Comparison of ENCODE assay signal across 36 cellular contexts in the genomic region with DNA sequence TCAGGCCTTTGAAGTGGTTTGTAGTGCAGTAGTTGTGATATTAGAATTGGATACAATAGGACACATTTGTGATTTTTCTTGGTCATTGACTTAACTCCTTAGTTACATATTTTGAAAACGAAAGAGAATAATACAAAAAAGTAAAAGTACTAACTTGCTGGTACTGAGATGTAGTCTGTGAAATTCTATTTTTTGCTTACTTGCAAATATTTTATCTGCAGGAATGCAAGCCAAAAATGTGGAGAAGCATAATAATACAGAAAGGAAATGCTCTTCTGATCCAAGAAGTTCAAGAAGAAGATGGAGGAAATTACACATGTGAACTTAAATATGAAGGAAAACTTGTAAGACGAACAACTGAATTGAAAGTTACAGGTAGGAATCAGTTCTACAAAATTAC. TPM values are rescaled to one million over a fixed set of nuclear protein-coding genes. Genes with fewer than 3 reads are reported as not detected.
"Had no signal": no experiment of that assay in that cellular context is flagged by ENCODE, and none has a peak within 500 bp of the region (broad histone marks: within the 10 kb centered on the region; RNA-seq: fewer than 3 reads in every experiment).

No MANE protein-coding gene starts in this region.

- DNase-seq: naive thymus-derived CD8-positive, alpha-beta T cell; occipital lobe; ovary; posterior cingulate gyrus; psoas muscle; right cardiac atrium; spleen; stimulated activated CD4-positive, alpha-beta T cell treated with anti-CD3 and anti-CD28 coated beads, Interleukin-12 subunit alpha, Interleukin-12 subunit beta, amount 100 ng/mL, for 4 hours; stimulated activated CD4-positive, alpha-beta T cell treated with anti-CD3 and anti-CD28 coated beads, Interleukin-1b, Interleukin-23, amount 100 ng/mL, for 48 hours; stimulated activated CD4-positive, alpha-beta T cell treated with anti-CD3 and anti-CD28 coated beads, Interleukin-4, amount 100 ng/mL, for 1 hour; stimulated activated CD4-positive, alpha-beta T cell treated with anti-CD3 and anti-CD28 coated beads, Interleukin-4, amount 100 ng/mL, for 4 hours; stimulated activated CD8-positive, alpha-beta memory T cell treated with anti-CD3 and anti-CD28 coated beads, Interleukin-4, amount 100 ng/mL, for 48 hours; stimulated activated naive CD4-positive, alpha-beta T cell; stimulated activated naive CD8-positive, alpha-beta T cell treated with anti-CD3 and anti-CD28 coated beads, Interleukin-15, amount 100 ng/mL, for 72 hours; stimulated activated naive CD8-positive, alpha-beta T cell treated with anti-CD3 and anti-CD28 coated beads, Interleukin-15, Interleukin-2, amounts not matched to agents 100 U/mL and 50 U/mL, for 24 hours; substantia nigra; testis; tibial artery; transverse colon; upper lobe of right lung; uterus had no signal

- H3K4me1 ChIP-seq: neural progenitor cell, parathyroid adenoma, psoas muscle, spleen, suprapubic skin, testis, tibial artery, transverse colon, upper lobe of right lung, uterus had no signal

- H3K4me3 ChIP-seq: neural progenitor cell, ovary, psoas muscle, skin epidermis, smooth muscle cell, spleen, suprapubic skin, testis, tibial artery, transverse colon, upper lobe of right lung, uterus had no signal

- H3K4me1 Mint-ChIP-seq: naive thymus-derived CD8-positive, alpha-beta T cell; stimulated activated memory B cell treated with anti-CD40 and anti-IgM and Interleukin-4, amounts not matched to agents 10 μg/mL and 1 μg/mL and 100 μg/mL, for 72 hours; stimulated activated naive CD8-positive, alpha-beta T cell treated with anti-CD3 and anti-CD28 coated beads, Interleukin-15, amount 100 ng/mL, for 72 hours had no signal

- H3K9me3 Mint-ChIP-seq: natural killer cell treated with Interleukin-12 subunit alpha and Interleukin-12 subunit beta and Interleukin-15 and Interleukin-18, amount 100 ng/mL, for 72 hours; neural progenitor cell; stimulated activated memory B cell treated with anti-CD40 and anti-IgM and Interleukin-4, amounts not matched to agents 10 μg/mL and 1 μg/mL and 100 μg/mL, for 72 hours; stimulated activated naive CD8-positive, alpha-beta T cell treated with anti-CD3 and anti-CD28 coated beads, Interleukin-15, amount 100 ng/mL, for 72 hours; type B pancreatic cell had no signal

- H2AFZ ChIP-seq: neural progenitor cell, parathyroid adenoma had no signal

- H3K9me3 ChIP-seq: ovary, psoas muscle, spleen, suprapubic skin, testis, tibial artery, transverse colon, upper lobe of right lung, uterus had no signal

- H3K27ac ChIP-seq: neural progenitor cell, ovary, parathyroid adenoma, psoas muscle, skin epidermis, spleen, suprapubic skin, testis, tibial artery, transverse colon, upper lobe of right lung, uterus had no signal

- H3K36me3 Mint-ChIP-seq: naive thymus-derived CD8-positive, alpha-beta T cell; natural killer cell treated with Interleukin-12 subunit alpha and Interleukin-12 subunit beta and Interleukin-15 and Interleukin-18, amount 100 ng/mL, for 72 hours; neural progenitor cell; stimulated activated memory B cell treated with anti-CD40 and anti-IgM and Interleukin-4, amounts not matched to agents 10 μg/mL and 1 μg/mL and 100 μg/mL, for 72 hours; type B pancreatic cell had no signal

- H3K36me3 ChIP-seq: neural progenitor cell, ovary, spleen, suprapubic skin, tibial artery, transverse colon, upper lobe of right lung, uterus had no signal

- H3K27me3 ChIP-seq: neural progenitor cell, ovary, spleen, suprapubic skin, testis, tibial artery, transverse colon, upper lobe of right lung, uterus had no signal

- H3K4me3 Mint-ChIP-seq: naive thymus-derived CD8-positive, alpha-beta T cell; natural killer cell treated with Interleukin-12 subunit alpha and Interleukin-12 subunit beta and Interleukin-15 and Interleukin-18, amount 100 ng/mL, for 72 hours; neural progenitor cell; stimulated activated memory B cell treated with anti-CD40 and anti-IgM and Interleukin-4, amounts not matched to agents 10 μg/mL and 1 μg/mL and 100 μg/mL, for 72 hours; stimulated activated naive CD8-positive, alpha-beta T cell treated with anti-CD3 and anti-CD28 coated beads, Interleukin-15, amount 100 ng/mL, for 72 hours; type B pancreatic cell had no signal

- H3K9ac ChIP-seq: neural progenitor cell, parathyroid adenoma had no signal

- ATAC-seq: naive thymus-derived CD8-positive, alpha-beta T cell; natural killer cell treated with Interleukin-12 subunit alpha and Interleukin-12 subunit beta and Interleukin-15 and Interleukin-18, amount 100 ng/mL, for 72 hours; psoas muscle; right cardiac atrium; sciatic nerve; stimulated activated memory B cell treated with anti-CD40 and anti-IgM and Interleukin-4, amounts not matched to agents 10 μg/mL and 1 μg/mL and 100 μg/mL, for 72 hours; stimulated activated naive CD8-positive, alpha-beta T cell treated with anti-CD3 and anti-CD28 coated beads, Interleukin-15, amount 100 ng/mL, for 72 hours; stimulated activated naive CD8-positive, alpha-beta T cell treated with anti-CD3 and anti-CD28 coated beads, Interleukin-15, Interleukin-2, amounts not matched to agents 100 U/mL and 50 U/mL, for 24 hours; upper lobe of right lung had no signal

- H3K27me3 Mint-ChIP-seq: naive thymus-derived CD8-positive, alpha-beta T cell; progenitor cell of endocrine pancreas; stimulated activated memory B cell treated with anti-CD40 and anti-IgM and Interleukin-4, amounts not matched to agents 10 μg/mL and 1 μg/mL and 100 μg/mL, for 72 hours; stimulated activated naive CD8-positive, alpha-beta T cell treated with anti-CD3 and anti-CD28 coated beads, Interleukin-15, amount 100 ng/mL, for 72 hours; type B pancreatic cell had no signal

- H3K27ac Mint-ChIP-seq: naive thymus-derived CD8-positive, alpha-beta T cell; natural killer cell treated with Interleukin-12 subunit alpha and Interleukin-12 subunit beta and Interleukin-15 and Interleukin-18, amount 100 ng/mL, for 72 hours; neural progenitor cell; progenitor cell of endocrine pancreas; stimulated activated memory B cell treated with anti-CD40 and anti-IgM and Interleukin-4, amounts not matched to agents 10 μg/mL and 1 μg/mL and 100 μg/mL, for 72 hours; stimulated activated naive CD8-positive, alpha-beta T cell treated with anti-CD3 and anti-CD28 coated beads, Interleukin-15, amount 100 ng/mL, for 72 hours; type B pancreatic cell had no signal

- H3K4me2 ChIP-seq: neural progenitor cell, smooth muscle cell had no signal

RNA-seq across cellular contexts. Expression of gene TEX13A, which starts 46.7 kb away (rescaled TPM):
- total RNA-seq: naive thymus-derived CD8-positive, alpha-beta T cell; natural killer cell treated with Interleukin-12 subunit alpha and Interleukin-12 subunit beta and Interleukin-15 and Interleukin-18, amount 100 ng/mL, for 72 hours; occipital lobe; osteoblast; ovary; progenitor cell of endocrine pancreas; psoas muscle; renal cortical epithelial cell; right cardiac atrium; sciatic nerve; smooth muscle cell; spleen; suprapubic skin; transverse colon; upper lobe of right lung; urinary bladder; uterus had no signal
- polyA plus RNA-seq: naive thymus-derived CD8-positive, alpha-beta T cell; neural cell; ovary; psoas muscle; right cardiac atrium; spleen; thymus; urinary bladder had no signal
